In genomic region chr22:31970490-31971444, GRCh38 we compare ENCODE assay signal across 8 cellular contexts. TPM values are rescaled to one million over a fixed set of nuclear protein-coding genes. Genes with fewer than 3 reads are reported as not detected.
DNase-seq lines count a peak whose midpoint lies in the region; ATAC-seq and TF ChIP-seq lines count a peak whose summit lies in the region.

No MANE protein-coding gene starts in this region.

- peak overlapping the region in 4 of 7 donors; percentile 32 to 67 (median 50) for H3K27ac Mint-ChIP-seq in CD14-positive monocyte

- H3K27me3 ChIP-seq in SJSA1 (replicated peaks) (no peaks in the 10 kb centered on the region), gastroesophageal sphincter (no peaks in the 10 kb centered on the region)

- no peaks in the 10 kb centered on the region for H3K36me3 ChIP-seq in SJSA1
- H3K36me3 ChIP-seq in gastroesophageal sphincter = no peaks in the 10 kb centered on the region

- intact Hi-C loops in CD14-positive monocyte (cut with micrococcal nuclease) = loop anchor here (2.0 to 10.0 kb wide), 3 partner anchors 24 to 294 kb away; no protein-coding TSS in a partner anchor

- H3K4me1 Mint-ChIP-seq in CD14-positive monocyte = peaks cover 12% of the 10 kb centered on the region

- H3K9me3 ChIP-seq in SJSA1 (replicated peaks) = no peaks in the 10 kb centered on the region
- H3K9me3 ChIP-seq in gastroesophageal sphincter = no peaks in the 10 kb centered on the region

- peak; percentile 57 for ATAC-seq in GM19452 (IDR thresholded peaks at IDR 0.05; ENCODE audit: unreplicated experiment)
- peak; percentile 95 for ATAC-seq in gastroesophageal sphincter

- H3K27ac ChIP-seq in SJSA1 (no peak overlapping the region), gastroesophageal sphincter (peak overlapping the region in 1 of 4 donors; percentile 64), substantia nigra (ENCODE audit: low read depth, low read length, poor library complexity, severe bottlenecking) (peak overlapping the region; percentile 49)

- peaks cover 12 to 26% (median 20%) of the 10 kb centered on the region in 3 donors for H3K27me3 Mint-ChIP-seq in CD14-positive monocyte (ENCODE audit: low read depth in 3 of 3)

- peaks cover 12% of the 10 kb centered on the region for H3K4me1 ChIP-seq in SJSA1 (replicated peaks)
- H3K4me1 ChIP-seq in gastroesophageal sphincter = peaks cover 0 to 12% (median 11%) of the 10 kb centered on the region in 3 donors

- whole genome bisulfite sequencing in gastroesophageal sphincter (ENCODE audit: low coverage in 1 of 2), 2 donors = 20 to 32% methylated on average over 10 of the region's 55 CpGs

- DNase-seq in CD14-positive monocyte (ENCODE audit: low spot score) (peak; percentile 82), SJSA1 (ENCODE audit: low read depth in 1 of 2, low spot score in 2 of 2) (peak; percentile 79 to 86), nucleus accumbens (lab: John Stamatoyannopoulos, UW) (peak in 53 of 56 donors; percentile 12 to 89 (median 74)), substantia nigra (lab: John Stamatoyannopoulos, UW) (peak in 47 of 49 donors; percentile 8 to 91 (median 72))
- DNase-seq in activated naive CD4-positive, alpha-beta T cell treated with Interleukin-2 at 50 U/mL for 16 hours = peak; percentile 86

- no peak for TF ChIP-seq POLR2A in gastroesophageal sphincter (IDR thresholded peaks at IDR 0.05)

- peak; percentile 97 for TF ChIP-seq CTCF in CD14-positive monocyte (IDR thresholded peaks at IDR 0.05)
- peak; percentile 78 for TF ChIP-seq CTCF in LNCAP (IDR thresholded peaks at IDR 0.05)
- TF ChIP-seq CTCF in gastroesophageal sphincter (IDR thresholded peaks at IDR 0.05) = peak; percentile 76 to 93 (median 88)

- TF ChIP-seq EP300 in gastroesophageal sphincter (IDR thresholded peaks at IDR 0.05) = no peak

- H3K36me3 Mint-ChIP-seq in CD14-positive monocyte = no peaks in the 10 kb centered on the region

- peak overlapping the region; percentile 76 to 83 for H3K4me3 Mint-ChIP-seq in CD14-positive monocyte

- H3K9me3 Mint-ChIP-seq in CD14-positive monocyte = peaks cover 0 to 2% (median 0%) of the 10 kb centered on the region in 7 donors

- H3K4me3 ChIP-seq in SJSA1 (peak overlapping the region; percentile 33), gastroesophageal sphincter (peak overlapping the region; percentile 5 to 45)

RNA-seq across cellular contexts. Expression of gene YWHAH, which starts 26.4 kb away (rescaled TPM):
- 100 to 1,000 TPM; 132 to 136 TPM for polyA plus RNA-seq in CD14-positive monocyte
- total RNA-seq in SJSA1 (2014; rRNA removed; shearing (Covaris generic)) = 236 and 273 TPM in 2 replicates
- total RNA-seq in gastroesophageal sphincter = 100 to 1,000 TPM; 127 to 263 (median 169) TPM
